ENCODE assay signal across 2 cellular contexts in genomic region chr17:3397801-3398200, GRCh38.
TF ChIP-seq lines count a peak whose summit lies in the region.

No MANE protein-coding gene starts in this region.

TF ChIP-seq in HCT116, 20 proteins besides CTCF, POLR2A, EP300 and RAD21:
- peak; percentile 62 for TF ChIP-seq REST (IDR thresholded peaks at IDR 0.05; ENCODE audit: low read depth)

TF ChIP-seq in K562, 482 proteins besides CTCF, POLR2A, EP300 and RAD21:
- TF ChIP-seq AFF1 (IDR thresholded peaks at IDR 0.05; ENCODE audit: low read depth in 1 of 2, partially characterized antibody in 2 of 2) (peak in 1 of 2 experiments; percentile 29), EHMT2 (IDR thresholded peaks at IDR 0.05) (peak; percentile 94), REST (CRISPR knock-in tag; IDR thresholded peaks at IDR 0.05; ENCODE audit: low read depth) (peak; percentile 81; the same call in 1 of the 2 replicates), MIER1 (IDR thresholded peaks at IDR 0.05; ENCODE audit: low read depth) (peak; percentile 80)
